In the genomic region with DNA sequence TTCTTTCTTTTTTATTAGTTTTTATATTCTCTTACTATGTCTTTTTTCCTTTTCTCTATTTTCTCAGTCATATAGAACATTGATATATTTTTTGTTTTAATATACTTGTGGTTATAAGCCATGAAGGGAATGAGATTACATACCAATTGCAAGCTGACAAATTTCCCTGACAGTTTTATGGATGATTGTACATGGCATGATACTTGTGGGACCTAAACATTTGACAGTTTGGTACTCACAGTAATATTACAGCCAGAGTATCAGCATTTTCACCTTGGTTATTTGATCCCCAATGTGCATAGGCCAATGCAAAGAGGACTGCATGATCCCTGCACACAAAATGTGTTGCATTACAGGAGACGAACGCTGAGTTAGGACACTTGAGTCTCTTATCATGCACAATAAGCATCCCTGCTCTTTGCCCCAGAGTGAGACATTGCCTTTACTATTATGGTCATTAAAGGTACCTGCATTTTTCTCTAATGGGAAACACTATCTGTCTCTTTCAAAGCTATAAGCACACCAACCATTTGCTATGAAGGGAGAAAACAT, we compare ENCODE assay signal across 2 cellular contexts.
TF ChIP-seq lines count a peak whose summit lies in the region.

No MANE protein-coding gene starts in this region.

TF ChIP-seq in GM23338, 12 proteins besides CTCF, POLR2A, EP300 and RAD21 (continues in another document):
- TF ChIP-seq JUNB (IDR thresholded peaks at IDR 0.05; ENCODE audit: unreplicated experiment) (no peak), CREB1 (CRISPR knock-in tag; IDR thresholded peaks at IDR 0.05; ENCODE audit: low read depth) (no peak), EZH2phosphoT487 (IDR thresholded peaks at IDR 0.05; ENCODE audit: unreplicated experiment) (no peak), POLR2AphosphoS5 (IDR thresholded peaks at IDR 0.05; ENCODE audit: low read depth) (no peak), STAT1 (IDR thresholded peaks at IDR 0.05; ENCODE audit: unreplicated experiment) (no peak), ZNF331 (CRISPR knock-in tag; IDR thresholded peaks at IDR 0.05; ENCODE audit: low read depth) (no peak)
- TF ChIP-seq, protein P1, sequence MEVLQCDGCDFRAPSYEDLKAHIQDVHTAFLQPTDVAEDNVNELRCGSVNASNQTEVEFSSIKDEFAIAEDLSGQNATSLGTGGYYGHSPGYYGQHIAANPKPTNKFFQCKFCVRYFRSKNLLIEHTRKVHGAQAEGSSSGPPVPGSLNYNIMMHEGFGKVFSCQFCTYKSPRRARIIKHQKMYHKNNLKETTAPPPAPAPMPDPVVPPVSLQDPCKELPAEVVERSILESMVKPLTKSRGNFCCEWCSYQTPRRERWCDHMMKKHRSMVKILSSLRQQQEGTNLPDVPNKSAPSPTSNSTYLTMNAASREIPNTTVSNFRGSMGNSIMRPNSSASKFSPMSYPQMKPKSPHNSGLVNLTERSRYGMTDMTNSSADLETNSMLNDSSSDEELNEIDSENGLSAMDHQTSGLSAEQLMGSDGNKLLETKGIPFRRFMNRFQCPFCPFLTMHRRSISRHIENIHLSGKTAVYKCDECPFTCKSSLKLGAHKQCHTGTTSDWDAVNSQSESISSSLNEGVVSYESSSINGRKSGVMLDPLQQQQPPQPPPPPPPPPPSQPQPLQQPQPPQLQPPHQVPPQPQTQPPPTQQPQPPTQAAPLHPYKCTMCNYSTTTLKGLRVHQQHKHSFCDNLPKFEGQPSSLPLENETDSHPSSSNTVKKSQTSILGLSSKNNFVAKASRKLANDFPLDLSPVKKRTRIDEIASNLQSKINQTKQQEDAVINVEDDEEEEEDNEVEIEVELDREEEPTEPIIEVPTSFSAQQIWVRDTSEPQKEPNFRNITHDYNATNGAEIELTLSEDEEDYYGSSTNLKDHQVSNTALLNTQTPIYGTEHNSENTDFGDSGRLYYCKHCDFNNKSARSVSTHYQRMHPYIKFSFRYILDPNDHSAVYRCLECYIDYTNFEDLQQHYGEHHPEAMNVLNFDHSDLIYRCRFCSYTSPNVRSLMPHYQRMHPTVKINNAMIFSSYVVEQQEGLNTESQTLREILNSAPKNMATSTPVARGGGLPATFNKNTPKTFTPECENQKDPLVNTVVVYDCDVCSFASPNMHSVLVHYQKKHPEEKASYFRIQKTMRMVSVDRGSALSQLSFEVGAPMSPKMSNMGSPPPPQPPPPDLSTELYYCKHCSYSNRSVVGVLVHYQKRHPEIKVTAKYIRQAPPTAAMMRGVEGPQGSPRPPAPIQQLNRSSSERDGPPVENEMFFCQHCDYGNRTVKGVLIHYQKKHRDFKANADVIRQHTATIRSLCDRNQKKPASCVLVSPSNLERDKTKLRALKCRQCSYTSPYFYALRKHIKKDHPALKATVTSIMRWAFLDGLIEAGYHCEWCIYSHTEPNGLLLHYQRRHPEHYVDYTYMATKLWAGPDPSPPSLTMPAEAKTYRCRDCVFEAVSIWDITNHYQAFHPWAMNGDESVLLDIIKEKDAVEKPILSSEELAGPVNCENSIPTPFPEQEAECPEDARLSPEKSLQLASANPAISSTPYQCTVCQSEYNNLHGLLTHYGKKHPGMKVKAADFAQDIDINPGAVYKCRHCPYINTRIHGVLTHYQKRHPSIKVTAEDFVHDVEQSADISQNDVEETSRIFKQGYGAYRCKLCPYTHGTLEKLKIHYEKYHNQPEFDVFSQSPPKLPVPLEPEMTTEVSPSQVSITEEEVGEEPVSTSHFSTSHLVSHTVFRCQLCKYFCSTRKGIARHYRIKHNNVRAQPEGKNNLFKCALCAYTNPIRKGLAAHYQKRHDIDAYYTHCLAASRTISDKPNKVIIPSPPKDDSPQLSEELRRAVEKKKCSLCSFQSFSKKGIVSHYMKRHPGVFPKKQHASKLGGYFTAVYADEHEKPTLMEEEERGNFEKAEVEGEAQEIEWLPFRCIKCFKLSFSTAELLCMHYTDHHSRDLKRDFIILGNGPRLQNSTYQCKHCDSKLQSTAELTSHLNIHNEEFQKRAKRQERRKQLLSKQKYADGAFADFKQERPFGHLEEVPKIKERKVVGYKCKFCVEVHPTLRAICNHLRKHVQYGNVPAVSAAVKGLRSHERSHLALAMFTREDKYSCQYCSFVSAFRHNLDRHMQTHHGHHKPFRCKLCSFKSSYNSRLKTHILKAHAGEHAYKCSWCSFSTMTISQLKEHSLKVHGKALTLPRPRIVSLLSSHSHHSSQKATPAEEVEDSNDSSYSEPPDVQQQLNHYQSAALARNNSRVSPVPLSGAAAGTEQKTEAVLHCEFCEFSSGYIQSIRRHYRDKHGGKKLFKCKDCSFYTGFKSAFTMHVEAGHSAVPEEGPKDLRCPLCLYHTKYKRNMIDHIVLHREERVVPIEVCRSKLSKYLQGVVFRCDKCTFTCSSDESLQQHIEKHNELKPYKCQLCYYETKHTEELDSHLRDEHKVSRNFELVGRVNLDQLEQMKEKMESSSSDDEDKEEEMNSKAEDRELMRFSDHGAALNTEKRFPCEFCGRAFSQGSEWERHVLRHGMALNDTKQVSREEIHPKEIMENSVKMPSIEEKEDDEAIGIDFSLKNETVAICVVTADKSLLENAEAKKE (CRISPR knock-in tag; IDR thresholded peaks at IDR 0.05), result no peak
- TF ChIP-seq, protein P2, sequence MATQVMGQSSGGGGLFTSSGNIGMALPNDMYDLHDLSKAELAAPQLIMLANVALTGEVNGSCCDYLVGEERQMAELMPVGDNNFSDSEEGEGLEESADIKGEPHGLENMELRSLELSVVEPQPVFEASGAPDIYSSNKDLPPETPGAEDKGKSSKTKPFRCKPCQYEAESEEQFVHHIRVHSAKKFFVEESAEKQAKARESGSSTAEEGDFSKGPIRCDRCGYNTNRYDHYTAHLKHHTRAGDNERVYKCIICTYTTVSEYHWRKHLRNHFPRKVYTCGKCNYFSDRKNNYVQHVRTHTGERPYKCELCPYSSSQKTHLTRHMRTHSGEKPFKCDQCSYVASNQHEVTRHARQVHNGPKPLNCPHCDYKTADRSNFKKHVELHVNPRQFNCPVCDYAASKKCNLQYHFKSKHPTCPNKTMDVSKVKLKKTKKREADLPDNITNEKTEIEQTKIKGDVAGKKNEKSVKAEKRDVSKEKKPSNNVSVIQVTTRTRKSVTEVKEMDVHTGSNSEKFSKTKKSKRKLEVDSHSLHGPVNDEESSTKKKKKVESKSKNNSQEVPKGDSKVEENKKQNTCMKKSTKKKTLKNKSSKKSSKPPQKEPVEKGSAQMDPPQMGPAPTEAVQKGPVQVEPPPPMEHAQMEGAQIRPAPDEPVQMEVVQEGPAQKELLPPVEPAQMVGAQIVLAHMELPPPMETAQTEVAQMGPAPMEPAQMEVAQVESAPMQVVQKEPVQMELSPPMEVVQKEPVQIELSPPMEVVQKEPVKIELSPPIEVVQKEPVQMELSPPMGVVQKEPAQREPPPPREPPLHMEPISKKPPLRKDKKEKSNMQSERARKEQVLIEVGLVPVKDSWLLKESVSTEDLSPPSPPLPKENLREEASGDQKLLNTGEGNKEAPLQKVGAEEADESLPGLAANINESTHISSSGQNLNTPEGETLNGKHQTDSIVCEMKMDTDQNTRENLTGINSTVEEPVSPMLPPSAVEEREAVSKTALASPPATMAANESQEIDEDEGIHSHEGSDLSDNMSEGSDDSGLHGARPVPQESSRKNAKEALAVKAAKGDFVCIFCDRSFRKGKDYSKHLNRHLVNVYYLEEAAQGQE (IDR thresholded peaks at IDR 0.05; ENCODE audit: unreplicated experiment), result no peak
- TF ChIP-seq, protein P3, sequence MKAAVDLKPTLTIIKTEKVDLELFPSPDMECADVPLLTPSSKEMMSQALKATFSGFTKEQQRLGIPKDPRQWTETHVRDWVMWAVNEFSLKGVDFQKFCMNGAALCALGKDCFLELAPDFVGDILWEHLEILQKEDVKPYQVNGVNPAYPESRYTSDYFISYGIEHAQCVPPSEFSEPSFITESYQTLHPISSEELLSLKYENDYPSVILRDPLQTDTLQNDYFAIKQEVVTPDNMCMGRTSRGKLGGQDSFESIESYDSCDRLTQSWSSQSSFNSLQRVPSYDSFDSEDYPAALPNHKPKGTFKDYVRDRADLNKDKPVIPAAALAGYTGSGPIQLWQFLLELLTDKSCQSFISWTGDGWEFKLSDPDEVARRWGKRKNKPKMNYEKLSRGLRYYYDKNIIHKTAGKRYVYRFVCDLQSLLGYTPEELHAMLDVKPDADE (IDR thresholded peaks at IDR 0.05), result no peak

TF ChIP-seq in H1, 55 proteins besides CTCF, POLR2A, EP300 and RAD21:
- TF ChIP-seq SP1 (IDR thresholded peaks at IDR 0.05; ENCODE audit: low read depth, low read length) (no peak), ZNF274 (IDR thresholded peaks at IDR 0.05; ENCODE audit: borderline replicate concordance, extremely low read depth, low read length) (no peak), NANOG (IDR thresholded peaks at IDR 0.05; ENCODE audit: insufficient read depth, low read depth, low read length, poor library complexity, severe bottlenecking) (no peak), KDM4A (IDR thresholded peaks at IDR 0.05; ENCODE audit: low read depth, low read length, severe bottlenecking) (no peak), KDM1A (IDR thresholded peaks at IDR 0.05; ENCODE audit: borderline replicate concordance, low read length) (no peak), TAF7 (optimal IDR thresholded peaks at IDR 0.05; ENCODE audit: borderline replicate concordance, low read depth, low read length) (no peak), BACH1 (IDR thresholded peaks at IDR 0.05; ENCODE audit: low read length) (no peak), SP4 (IDR thresholded peaks at IDR 0.05; ENCODE audit: low read length) (no peak), RXRA (IDR thresholded peaks at IDR 0.05; ENCODE audit: insufficient read depth, low read depth, low read length) (no peak), NRF1 (IDR thresholded peaks at IDR 0.05; ENCODE audit: low read depth, low read length) (no peak), EZH2 (IDR thresholded peaks at IDR 0.05; ENCODE audit: low read depth, low read length, severe bottlenecking) (no peak), BRCA1 (IDR thresholded peaks at IDR 0.05; ENCODE audit: low read depth, low read length) (no peak), TCF12 (IDR thresholded peaks at IDR 0.05; ENCODE audit: low read depth, low read length) (no peak), CBX5 (IDR thresholded peaks at IDR 0.05; ENCODE audit: low read depth, low read length) (no peak)
TF ChIP-seq in H1: peak in this region for 0.
